17 cellular contexts compared by ENCODE assay signal in the genomic region with DNA sequence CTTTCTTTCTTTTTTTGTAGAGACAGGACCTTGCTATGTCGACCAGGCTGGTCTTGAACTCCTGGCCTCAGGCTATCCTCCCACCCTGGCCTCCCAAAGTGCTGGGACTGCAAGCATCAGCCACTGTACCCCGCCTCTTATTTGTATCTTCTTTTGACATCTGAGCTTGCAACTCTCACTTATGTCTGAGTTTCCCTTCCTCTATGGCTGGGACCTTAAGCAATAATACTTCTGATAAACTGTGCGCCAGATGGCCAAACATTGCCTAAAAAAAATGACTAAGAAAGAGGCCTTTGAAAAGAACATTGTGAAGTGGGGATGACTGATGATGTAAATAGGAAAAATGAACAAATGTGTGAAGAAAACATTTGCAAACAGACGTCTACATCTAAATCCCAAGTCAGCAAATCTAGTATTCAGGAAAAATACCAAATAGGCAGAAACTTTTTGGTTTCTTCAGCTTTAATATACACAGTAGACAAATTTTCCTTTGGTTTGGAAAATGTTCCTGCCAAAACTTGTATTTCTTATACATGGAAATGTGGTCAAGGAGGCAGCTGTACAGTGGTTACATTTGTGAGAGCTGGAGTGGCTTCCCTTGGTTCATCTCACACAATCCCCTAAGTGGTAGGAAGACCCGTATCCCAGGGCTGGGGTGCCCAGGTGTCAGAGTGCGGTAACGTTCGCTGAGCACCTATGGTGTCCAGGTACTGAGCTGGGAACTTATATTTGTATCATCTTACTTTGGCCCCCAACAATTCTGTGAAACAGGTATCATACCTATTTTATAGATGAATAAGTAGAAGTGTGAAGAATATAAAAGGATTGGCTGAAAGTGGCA. TPM values are rescaled to one million over a fixed set of nuclear protein-coding genes. Genes with fewer than 3 reads are reported as not detected.
DNase-seq lines count a peak whose midpoint lies in the region; ATAC-seq, FAIRE-seq and TF ChIP-seq lines count a peak whose summit lies in the region.
"Had no signal": no experiment of that assay in that cellular context is flagged by ENCODE, and none has a peak within 500 bp of the region (broad histone marks: within the 10 kb centered on the region; RNA-seq: fewer than 3 reads in every experiment).

No MANE protein-coding gene starts in this region.

- H3K36me3 ChIP-seq in skeletal muscle tissue (ENCODE audit: control insufficient read depth in 3 of 3, insufficient read depth in 3 of 3, low read length in 3 of 3) (no peaks in the 10 kb centered on the region), BE2C (no peaks in the 10 kb centered on the region), vagina (no peaks in the 10 kb centered on the region)
- H3K36me3 ChIP-seq: right lobe of liver had no signal

- H3K27ac Mint-ChIP-seq in T-helper 17 cell = no peak overlapping the region
- H3K27ac Mint-ChIP-seq: endodermal cell, nephron had no signal

- DNase-seq in GM18507 (ENCODE audit: extremely low spot score, insufficient read length, low read depth) = no peak
- DNase-seq in NOMO-1 treated with DMSO at 0.1 percent for 48 hours (lab: John Stamatoyannopoulos, UW; ENCODE audit: unreplicated experiment) = peak; percentile 99
- peak; percentile 51 for DNase-seq in fibroblast of pulmonary artery (ENCODE audit: low read depth)
- no peak for DNase-seq in T-helper 17 cell
- DNase-seq in BE2C = no peak
- no peak for DNase-seq in vagina (ENCODE audit: extremely low spot score in 2 of 2)
- DNase-seq in T-helper 1 cell = no peak
- DNase-seq: activated CD4-positive, alpha-beta T cell treated with anti-CD3 and anti-CD28 coated beads, Interleukin-2, amount 50 U/mL, for 1 hour; endodermal cell; Karpas-422; NCI-H2107; right lobe of liver had no signal

- H3K27me3 ChIP-seq in skeletal muscle tissue (ENCODE audit: control insufficient read depth in 3 of 3, insufficient read depth in 3 of 3, low read length in 3 of 3) (no peaks in the 10 kb centered on the region), BE2C (no peaks in the 10 kb centered on the region), vagina (no peaks in the 10 kb centered on the region)
- H3K27me3 ChIP-seq: body of pancreas, right lobe of liver had no signal

- H3K4me3 ChIP-seq in fibroblast of pulmonary artery (replicated peaks; ENCODE audit: low read depth, low read length) (no peak overlapping the region), skeletal muscle tissue (ENCODE audit: low read length in 3 of 3) (no peak overlapping the region), BE2C (ENCODE audit: low read depth, low read length) (no peak overlapping the region), vagina (no peak overlapping the region)
- H3K4me3 ChIP-seq: body of pancreas, PC-9, right lobe of liver had no signal

- ATAC-seq in T-helper 17 cell = no peak
- ATAC-seq: body of pancreas, left lobe of liver had no signal

- no peak overlapping the region for H3K9ac ChIP-seq in skeletal muscle tissue (ENCODE audit: low read depth in 1 of 3, low read length in 3 of 3)

- H3K36me3 Mint-ChIP-seq in T-helper 17 cell (ENCODE audit: low read depth) = no peaks in the 10 kb centered on the region

- H3K27ac ChIP-seq in skeletal muscle tissue (ENCODE audit: low read depth, low read length) = peak overlapping the region; percentile 51
- H3K27ac ChIP-seq in vagina = no peak overlapping the region
- H3K27ac ChIP-seq: PC-9, right lobe of liver had no signal

- peaks cover 1% of the 10 kb centered on the region for H3K4me1 Mint-ChIP-seq in T-helper 17 cell
- H3K4me1 Mint-ChIP-seq: endodermal cell had no signal

- FAIRE-seq in GM18507 (lab: Jason Lieb, UNC) = peak; percentile 41

- TF ChIP-seq POLR2A in vagina (IDR thresholded peaks at IDR 0.05) = no peak

- no peaks in the 10 kb centered on the region for H3K9me3 ChIP-seq in skeletal muscle tissue (ENCODE audit: control insufficient read depth in 3 of 3, low read length in 3 of 3)
- H3K9me3 ChIP-seq in T-helper 17 cell (ENCODE audit: control insufficient read depth, low read length, poor library complexity, severe bottlenecking) = no peaks in the 10 kb centered on the region
- no peaks in the 10 kb centered on the region for H3K9me3 ChIP-seq in BE2C
- no peaks in the 10 kb centered on the region for H3K9me3 ChIP-seq in vagina
- H3K9me3 ChIP-seq: body of pancreas, right lobe of liver had no signal

- peaks cover 6 to 23% (median 8%) of the 10 kb centered on the region in 3 donors for H3K4me1 ChIP-seq in skeletal muscle tissue (ENCODE audit: control insufficient read depth in 3 of 3, insufficient read depth in 3 of 3, low read length in 3 of 3)
- H3K4me1 ChIP-seq in BE2C = no peaks in the 10 kb centered on the region
- H3K4me1 ChIP-seq in vagina = no peaks in the 10 kb centered on the region

- intact Hi-C loops in vagina (cut with DNase I) = no loop called here

- H3K4me3 Mint-ChIP-seq in T-helper 17 cell = no peak overlapping the region
- H3K4me3 Mint-ChIP-seq: endodermal cell, nephron had no signal

- no peaks in the 10 kb centered on the region for H3K27me3 Mint-ChIP-seq in T-helper 17 cell

- no peak for TF ChIP-seq CTCF in fibroblast of pulmonary artery (IDR thresholded peaks at IDR 0.05; ENCODE audit: low read length, missing control alignments)
- no peak for TF ChIP-seq CTCF in BE2C (IDR thresholded peaks at IDR 0.05; ENCODE audit: low read depth, low read length)
- no peak for TF ChIP-seq CTCF in vagina (IDR thresholded peaks at IDR 0.05)

RNA-seq across cellular contexts. Expression of gene TFRC, which starts 11.6 kb away (rescaled TPM):
- total RNA-seq in skeletal muscle tissue (93.4 TPM), T-helper 17 cell (100 to 1,000 TPM; 218 to 221 TPM), vagina (61.6 TPM)
- polyA plus RNA-seq in BE2C (2012; ENCODE audit: insufficient read depth, insufficient read length, low read depth) = 102 TPM

Comparison
In these comparisons a context has a peak if more than half of its experiments do, and no peak if none do; other contexts are left out.
1. DNase-seq: peak in NOMO-1 treated with DMSO at 0.1 percent for 48 hours (single experiment) and fibroblast of pulmonary artery (single experiment); none in GM18507 (single experiment), T-helper 17 cell (0 of 3), BE2C (single experiment), vagina (0 of 2) and T-helper 1 cell (0 of 5).